9 cellular contexts compared by ENCODE assay signal in genomic region chr2:9800975-9801723, GRCh38. TPM values are rescaled to one million over a fixed set of nuclear protein-coding genes. Genes with fewer than 3 reads are reported as not detected.
DNase-seq lines count a peak whose midpoint lies in the region; ATAC-seq lines count a peak whose summit lies in the region.
"Had no signal": no experiment of that assay in that cellular context is flagged by ENCODE, and none has a peak within 500 bp of the region (broad histone marks: within the 10 kb centered on the region; RNA-seq: fewer than 3 reads in every experiment).

No MANE protein-coding gene starts in this region.

- POLR2A ChIA-PET in CD4-positive, alpha-beta memory T cell (lab: Charles Lee; ENCODE audit: partially characterized antibody) = interaction anchor here (0.5 to 3.4 kb wide), 6 partner anchors 13 to 300 kb away, joined by 3 to 21 read pairs (median 4); partner anchors contain the start of gene TAF1B
- POLR2A ChIA-PET in naive thymus-derived CD4-positive, alpha-beta T cell (lab: Charles Lee) = no interaction called here

- H3K4me3 ChIP-seq in CD4-positive, alpha-beta memory T cell (ENCODE audit: low read length in 2 of 2) = no peak overlapping the region
- H3K4me3 ChIP-seq in NT2/D1 (ENCODE audit: insufficient read length, low read depth) = no peak overlapping the region
- no peak overlapping the region for H3K4me3 ChIP-seq in naive thymus-derived CD4-positive, alpha-beta T cell (ENCODE audit: low read length)
- H3K4me3 ChIP-seq: adrenal gland had no signal

- peak; percentile 57 to 90 (median 69) for DNase-seq in CD4-positive, alpha-beta memory T cell
- no peak for DNase-seq in NT2/D1 (ENCODE audit: low read depth, low spot score)
- DNase-seq in astrocyte of the hippocampus (ENCODE audit: low read depth, low spot score) = peak; percentile 40
- peak in 2 of 9 donors; percentile 10 to 37 for DNase-seq in naive thymus-derived CD4-positive, alpha-beta T cell
- no peak for DNase-seq in hippocampal formation (lab: John Stamatoyannopoulos, UW)
- no peak for DNase-seq in anterior cingulate cortex (lab: John Stamatoyannopoulos, UW)
- no peak for DNase-seq in AG08395 (ENCODE audit: low spot score)

- no peaks in the 10 kb centered on the region for H3K36me3 ChIP-seq in CD4-positive, alpha-beta memory T cell (ENCODE audit: insufficient read depth, low read length)
- no peaks in the 10 kb centered on the region for H3K36me3 ChIP-seq in NT2/D1 (ENCODE audit: insufficient read depth, insufficient read length, low read length)
- no peaks in the 10 kb centered on the region for H3K36me3 ChIP-seq in naive thymus-derived CD4-positive, alpha-beta T cell (ENCODE audit: control insufficient read depth in 2 of 3, insufficient read depth in 3 of 3, low read length in 3 of 3)
- H3K36me3 ChIP-seq: adrenal gland had no signal

- H3K9me3 ChIP-seq in CD4-positive, alpha-beta memory T cell (ENCODE audit: control insufficient read depth in 1 of 2, low read length in 2 of 2) = no peaks in the 10 kb centered on the region
- no peaks in the 10 kb centered on the region for H3K9me3 ChIP-seq in NT2/D1 (ENCODE audit: insufficient read depth, low read length)
- H3K9me3 ChIP-seq in naive thymus-derived CD4-positive, alpha-beta T cell (ENCODE audit: control insufficient read depth in 2 of 3, low read length in 3 of 3) = no peaks in the 10 kb centered on the region
- H3K9me3 ChIP-seq: adrenal gland had no signal

- peaks cover 36% of the 10 kb centered on the region for H3K4me1 ChIP-seq in CD4-positive, alpha-beta memory T cell (ENCODE audit: insufficient read depth, low read length)
- H3K4me1 ChIP-seq in NT2/D1 (ENCODE audit: insufficient read depth, insufficient read length) = peaks cover 18% of the 10 kb centered on the region
- peaks cover 9 to 12% of the 10 kb centered on the region in 2 donors for H3K4me1 ChIP-seq in naive thymus-derived CD4-positive, alpha-beta T cell (ENCODE audit: control insufficient read depth in 2 of 2, insufficient read depth in 2 of 2, low read length in 2 of 2)
- H3K4me1 ChIP-seq: adrenal gland had no signal

- peak overlapping the region; percentile 75 for H3K27ac ChIP-seq in CD4-positive, alpha-beta memory T cell (ENCODE audit: low read depth, low read length)
- H3K27ac ChIP-seq in naive thymus-derived CD4-positive, alpha-beta T cell (ENCODE audit: low read depth, low read length) = no peak overlapping the region
- H3K27ac ChIP-seq: adrenal gland had no signal

- intact Hi-C loops in CD4-positive, alpha-beta memory T cell (cut with micrococcal nuclease) = no loop called here
- intact Hi-C loops in naive thymus-derived CD4-positive, alpha-beta T cell (cut with micrococcal nuclease) = no loop called here

- peak overlapping the region; percentile 57 for H3K9ac ChIP-seq in NT2/D1 (ENCODE audit: insufficient read length, low read depth)

- no peaks in the 10 kb centered on the region for H3K27me3 ChIP-seq in CD4-positive, alpha-beta memory T cell (ENCODE audit: insufficient read depth, low read length)
- no peaks in the 10 kb centered on the region for H3K27me3 ChIP-seq in NT2/D1 (ENCODE audit: insufficient read depth, insufficient read length)
- H3K27me3 ChIP-seq in naive thymus-derived CD4-positive, alpha-beta T cell (ENCODE audit: control insufficient read depth in 2 of 2, insufficient read depth in 2 of 2, low read length in 2 of 2) = no peaks in the 10 kb centered on the region
- H3K27me3 ChIP-seq: adrenal gland had no signal

- CTCF ChIA-PET in CD4-positive, alpha-beta memory T cell (lab: Charles Lee; ENCODE audit: partially characterized antibody) = interaction anchor here (0.9 to 9.9 kb wide), 11 partner anchors 13 to 326 kb away, joined by 3 to 91 read pairs (median 16); partner anchors contain the start of gene TAF1B
- CTCF ChIA-PET in naive thymus-derived CD4-positive, alpha-beta T cell (lab: Charles Lee) = interaction anchor here (0.6 to 2.4 kb wide), 4 partner anchors 13 to 245 kb away, joined by 3 to 10 read pairs (median 4); no protein-coding TSS in a partner anchor

- H3K36me3 Mint-ChIP-seq in CD4-positive, alpha-beta memory T cell = no peaks in the 10 kb centered on the region
- H3K36me3 Mint-ChIP-seq in naive thymus-derived CD4-positive, alpha-beta T cell = peaks cover 0 to 3% (median 0%) of the 10 kb centered on the region in 5 donors

- peak; percentile 69 for ATAC-seq in naive thymus-derived CD4-positive, alpha-beta T cell
- ATAC-seq in GM19324 (IDR thresholded peaks at IDR 0.05; ENCODE audit: low FRiP score, unreplicated experiment) = no peak

- no peaks in the 10 kb centered on the region for H3K27me3 Mint-ChIP-seq in CD4-positive, alpha-beta memory T cell
- peaks cover 0 to 14% (median 0%) of the 10 kb centered on the region in 5 donors for H3K27me3 Mint-ChIP-seq in naive thymus-derived CD4-positive, alpha-beta T cell

- peaks cover 21 to 48% (median 33%) of the 10 kb centered on the region in 4 donors for H3K4me1 Mint-ChIP-seq in CD4-positive, alpha-beta memory T cell
- H3K4me1 Mint-ChIP-seq in naive thymus-derived CD4-positive, alpha-beta T cell = peaks cover 11 to 29% (median 14%) of the 10 kb centered on the region in 7 donors

- H3K4me3 Mint-ChIP-seq in CD4-positive, alpha-beta memory T cell = peak overlapping the region in 7 of 8 donors; percentile 43 to 72 (median 46)
- H3K4me3 Mint-ChIP-seq in naive thymus-derived CD4-positive, alpha-beta T cell = no peak overlapping the region

- H3K9me3 Mint-ChIP-seq in CD4-positive, alpha-beta memory T cell = no peaks in the 10 kb centered on the region
- H3K9me3 Mint-ChIP-seq in naive thymus-derived CD4-positive, alpha-beta T cell = no peaks in the 10 kb centered on the region

- H3K27ac Mint-ChIP-seq in CD4-positive, alpha-beta memory T cell = peak overlapping the region; percentile 81 to 97 (median 93)
- H3K27ac Mint-ChIP-seq in naive thymus-derived CD4-positive, alpha-beta T cell = peak overlapping the region in 2 of 9 donors; percentile 43 to 52

RNA-seq across cellular contexts. Expression of gene TAF1B, which starts 42.1 kb away (rescaled TPM):
- 10 to 100 TPM; 23.5 to 23.9 TPM for total RNA-seq in CD4-positive, alpha-beta memory T cell
- 10 to 100 TPM in 1 of 2 donors, 1 to 10 TPM in 1; 4.1 to 12.2 TPM for polyA plus RNA-seq in CD4-positive, alpha-beta memory T cell
- 10 to 100 TPM in 4 of 5 experiments, 1 to 10 TPM in 1; 9.2 to 28.2 (median 20.9) TPM for total RNA-seq in naive thymus-derived CD4-positive, alpha-beta T cell
- 1 to 10 TPM; 7.2 to 8.6 TPM for polyA plus RNA-seq in naive thymus-derived CD4-positive, alpha-beta T cell

Comparison
In these comparisons a context has a peak if more than half of its experiments do, and no peak if none do; other contexts are left out.
1. DNase-seq: peak in CD4-positive, alpha-beta memory T cell (5 of 5) and astrocyte of the hippocampus (single experiment); none in NT2/D1 (single experiment), hippocampal formation (0 of 2), anterior cingulate cortex (0 of 58) and AG08395 (single experiment).
2. H3K4me3 Mint-ChIP-seq: peak in CD4-positive, alpha-beta memory T cell (7 of 8); none in naive thymus-derived CD4-positive, alpha-beta T cell (0 of 10).